In the genomic region with DNA sequence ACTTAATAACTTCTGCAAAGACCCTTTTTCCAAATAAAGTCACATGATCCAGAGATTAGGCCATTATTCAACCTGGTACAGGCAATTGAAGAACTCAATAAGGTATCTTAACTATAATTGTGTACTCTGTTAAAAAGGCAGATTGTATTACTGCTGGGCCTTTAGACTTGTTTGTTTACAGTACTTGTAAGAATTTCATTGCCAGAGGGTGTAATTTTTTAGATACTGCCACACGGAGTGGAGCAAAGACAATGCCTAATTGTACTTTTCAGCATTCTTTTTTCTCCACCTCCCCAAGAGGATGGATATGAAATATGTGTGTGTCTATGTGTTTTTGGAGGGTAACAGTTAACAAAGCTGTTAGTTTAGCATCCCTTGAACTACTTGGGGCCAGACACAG, we compare ENCODE assay signal across 13 cellular contexts.
DNase-seq lines count a peak whose midpoint lies in the region; ATAC-seq and TF ChIP-seq lines count a peak whose summit lies in the region.
"Had no signal": no experiment of that assay in that cellular context is flagged by ENCODE, and none has a peak within 500 bp of the region (broad histone marks: within the 10 kb centered on the region; RNA-seq: fewer than 3 reads in every experiment).

No MANE protein-coding gene starts in this region.

- peak overlapping the region; percentile 19 for H3K27ac Mint-ChIP-seq in activated naive CD4-positive, alpha-beta T cell treated with anti-CD3 and anti-CD28 coated beads, Interleukin-2, amount 50 U/mL, for 24 hours
- no peak overlapping the region for H3K27ac Mint-ChIP-seq in activated naive CD4-positive, alpha-beta T cell treated with anti-CD3 and anti-CD28 coated beads, Interleukin-2, amount 10 ng/mL, durations not matched to agents 7 days and 5 days
- H3K27ac Mint-ChIP-seq in nephron progenitor cell = peak overlapping the region; percentile 54
- H3K27ac Mint-ChIP-seq: CD4-positive, alpha-beta T cell; H9 had no signal

- no peak overlapping the region for H3K4me3 Mint-ChIP-seq in activated naive CD4-positive, alpha-beta T cell treated with anti-CD3 and anti-CD28 coated beads, Interleukin-2, amount 50 U/mL, for 24 hours
- no peak overlapping the region for H3K4me3 Mint-ChIP-seq in activated naive CD4-positive, alpha-beta T cell treated with anti-CD3 and anti-CD28 coated beads, Interleukin-2, amount 10 ng/mL, durations not matched to agents 7 days and 5 days
- no peak overlapping the region for H3K4me3 Mint-ChIP-seq in nephron progenitor cell
- H3K4me3 Mint-ChIP-seq: CD4-positive, alpha-beta T cell; H9 had no signal

- no peaks in the 10 kb centered on the region for H3K9me3 Mint-ChIP-seq in activated naive CD4-positive, alpha-beta T cell treated with anti-CD3 and anti-CD28 coated beads, Interleukin-2, amount 50 U/mL, for 24 hours
- H3K9me3 Mint-ChIP-seq in activated naive CD4-positive, alpha-beta T cell treated with anti-CD3 and anti-CD28 coated beads, Interleukin-2, amount 10 ng/mL, durations not matched to agents 7 days and 5 days = no peaks in the 10 kb centered on the region
- H3K9me3 Mint-ChIP-seq in nephron progenitor cell = peaks cover 50% of the 10 kb centered on the region
- H3K9me3 Mint-ChIP-seq: CD4-positive, alpha-beta T cell had no signal

- H3K4me3 ChIP-seq in adipocyte (ENCODE audit: low read length) = no peak overlapping the region
- H3K4me3 ChIP-seq: A549 had no signal

- no peak overlapping the region for H3K9ac ChIP-seq in adipocyte (ENCODE audit: low read length)

- H3K4me1 Mint-ChIP-seq in activated naive CD4-positive, alpha-beta T cell treated with anti-CD3 and anti-CD28 coated beads, Interleukin-2, amount 50 U/mL, for 24 hours = no peaks in the 10 kb centered on the region
- no peaks in the 10 kb centered on the region for H3K4me1 Mint-ChIP-seq in activated naive CD4-positive, alpha-beta T cell treated with anti-CD3 and anti-CD28 coated beads, Interleukin-2, amount 10 ng/mL, durations not matched to agents 7 days and 5 days
- peaks cover 64% of the 10 kb centered on the region for H3K4me1 Mint-ChIP-seq in nephron progenitor cell

- no peaks in the 10 kb centered on the region for H3K27me3 ChIP-seq in adipocyte (replicated peaks; ENCODE audit: control insufficient read depth, insufficient read depth, low read length)

- H3K9me3 ChIP-seq in adipocyte (ENCODE audit: control insufficient read depth, low read length) = no peaks in the 10 kb centered on the region
- H3K9me3 ChIP-seq: A549, Caco-2 had no signal

- DNase-seq in activated naive CD4-positive, alpha-beta T cell treated with anti-CD3 and anti-CD28 coated beads, Interleukin-2, amount 10 ng/mL, durations not matched to agents 7 days and 5 days = no peak
- peak; percentile 25 for DNase-seq in NCI-H69 (lab: John Stamatoyannopoulos, UW)
- peak; percentile 33 for DNase-seq in adipocyte (ENCODE audit: low read depth)
- no peak for DNase-seq in nephron progenitor cell
- no peak for DNase-seq in NCI-H1436 treated with DMSO at 0.1 percent for 48 hours (lab: John Stamatoyannopoulos, UW)
- no peak for DNase-seq in iPS-NIHi11 (ENCODE audit: low spot score)
- DNase-seq: AML-193; Caco-2; CD4-positive, alpha-beta T cell; H9 had no signal

- no peak for TF ChIP-seq CTCF in nephron progenitor cell (IDR thresholded peaks at IDR 0.05)

- ATAC-seq in HG02588 (IDR thresholded peaks at IDR 0.05; ENCODE audit: unreplicated experiment) = no peak

- CTCF ChIA-PET in activated naive CD4-positive, alpha-beta T cell treated with anti-CD3 and anti-CD28 coated beads, Interleukin-2, amount 10 ng/mL, durations not matched to agents 7 days and 5 days (lab: Charles Lee) = no interaction called here

- no peaks in the 10 kb centered on the region for H3K36me3 Mint-ChIP-seq in activated naive CD4-positive, alpha-beta T cell treated with anti-CD3 and anti-CD28 coated beads, Interleukin-2, amount 50 U/mL, for 24 hours
- no peaks in the 10 kb centered on the region for H3K36me3 Mint-ChIP-seq in activated naive CD4-positive, alpha-beta T cell treated with anti-CD3 and anti-CD28 coated beads, Interleukin-2, amount 10 ng/mL, durations not matched to agents 7 days and 5 days
- peaks cover 89% of the 10 kb centered on the region for H3K36me3 Mint-ChIP-seq in nephron progenitor cell (ENCODE audit: low read depth)

- H3K36me3 ChIP-seq in adipocyte (ENCODE audit: control insufficient read depth, insufficient read depth, low read length, severe bottlenecking) = no peaks in the 10 kb centered on the region

- peaks cover 4% of the 10 kb centered on the region for H3K4me1 ChIP-seq in adipocyte (ENCODE audit: control insufficient read depth, insufficient read depth, low read length)
- H3K4me1 ChIP-seq: A549 had no signal

- peaks cover 1% of the 10 kb centered on the region for H3K27me3 Mint-ChIP-seq in activated naive CD4-positive, alpha-beta T cell treated with anti-CD3 and anti-CD28 coated beads, Interleukin-2, amount 50 U/mL, for 24 hours
- H3K27me3 Mint-ChIP-seq in activated naive CD4-positive, alpha-beta T cell treated with anti-CD3 and anti-CD28 coated beads, Interleukin-2, amount 10 ng/mL, durations not matched to agents 7 days and 5 days = no peaks in the 10 kb centered on the region
- no peaks in the 10 kb centered on the region for H3K27me3 Mint-ChIP-seq in nephron progenitor cell (ENCODE audit: low read depth, poor library complexity)

Comparison
In these comparisons a context has a peak if more than half of its experiments do, and no peak if none do; other contexts are left out.
1. DNase-seq: peak in NCI-H69 (single experiment) and adipocyte (single experiment); none in activated naive CD4-positive, alpha-beta T cell treated with anti-CD3 and anti-CD28 coated beads, Interleukin-2, amount 10 ng/mL, durations not matched to agents 7 days and 5 days (single experiment), nephron progenitor cell (single experiment), NCI-H1436 treated with DMSO at 0.1 percent for 48 hours (single experiment) and iPS-NIHi11 (single experiment).